12 cellular contexts compared by ENCODE assay signal in genomic region chr16:89576173-89577054, GRCh38. TPM values are rescaled to one million over a fixed set of nuclear protein-coding genes. Genes with fewer than 3 reads are reported as not detected.
DNase-seq lines count a peak whose midpoint lies in the region; ATAC-seq, FAIRE-seq and TF ChIP-seq lines count a peak whose summit lies in the region.
"Had no signal": no experiment of that assay in that cellular context is flagged by ENCODE, and none has a peak within 500 bp of the region (broad histone marks: within the 10 kb centered on the region; RNA-seq: fewer than 3 reads in every experiment).

No MANE protein-coding gene starts in this region.

- H3K4me3 ChIP-seq in AG09309 (ENCODE audit: control insufficient read depth, low read depth, low read length) (peak overlapping the region; percentile 41), HUES48 (ENCODE audit: low read depth, low read length) (peak overlapping the region; percentile 70), bronchial epithelial cell (ENCODE audit: low read depth, low read length) (peak overlapping the region; percentile 23), keratinocyte (ENCODE audit: control insufficient read depth in 2 of 3, extremely low read depth in 1 of 3, insufficient read depth in 2 of 3, low read depth in 1 of 3, low read length in 3 of 3) (peak overlapping the region in 2 of 3 experiments; percentile 29 to 44)

- no peak for ATAC-seq in GM21825 (IDR thresholded peaks at IDR 0.05; ENCODE audit: unreplicated experiment)

- H3K9me1 ChIP-seq in keratinocyte (ENCODE audit: control insufficient read depth, extremely low read depth, insufficient read depth, low read length) = no peaks in the 10 kb centered on the region

- H3K27me3 ChIP-seq in HUES48 (ENCODE audit: control insufficient read depth, insufficient read depth, low read length) (peaks cover 23% of the 10 kb centered on the region; the same call in 1 of the 2 replicates), bronchial epithelial cell (ENCODE audit: control insufficient read depth, insufficient read depth, low read length) (peaks cover 9% of the 10 kb centered on the region), keratinocyte (ENCODE audit: control insufficient read depth, extremely low read depth, insufficient read depth, low read length) (peaks cover 15% of the 10 kb centered on the region)

- H3K4me1 ChIP-seq in HUES48 (ENCODE audit: control insufficient read depth, insufficient read depth, low read length) (no peaks in the 10 kb centered on the region; the same call in 1 of the 2 replicates), keratinocyte (ENCODE audit: control insufficient read depth, extremely low read depth, insufficient read depth, low read length) (peaks cover 10% of the 10 kb centered on the region)

- dilution Hi-C loops in keratinocyte (cut with MboI; ENCODE audit: extremely low pct_ligation_motif_present, low sequenced_read_pairs) = no loop called here

- no peak overlapping the region for H2AFZ ChIP-seq in keratinocyte (ENCODE audit: control insufficient read depth, low read length)

- H3K36me3 ChIP-seq in HUES48 (ENCODE audit: control insufficient read depth, insufficient read depth, low read length) (peaks cover 26% of the 10 kb centered on the region), bronchial epithelial cell (ENCODE audit: control insufficient read depth, insufficient read depth, low read length) (no peaks in the 10 kb centered on the region), keratinocyte (ENCODE audit: control insufficient read depth in 2 of 2, extremely low read depth in 1 of 2, insufficient read depth in 2 of 2, low read length in 2 of 2) (peaks cover 0 to 2% of the 10 kb centered on the region in 2 experiments)

- TF ChIP-seq CTCF in AG09309 (IDR thresholded peaks at IDR 0.05; ENCODE audit: control insufficient read depth, insufficient read depth, low read depth, low read length, missing control alignments) (no peak), bronchial epithelial cell (IDR thresholded peaks at IDR 0.05; ENCODE audit: insufficient read depth, low read length, severe bottlenecking) (no peak), keratinocyte (optimal IDR thresholded peaks at IDR 0.05 in 1 of 3, IDR thresholded peaks at IDR 0.05 in 1 of 3, conservative IDR thresholded peaks at IDR 0.05 in 1 of 3; ENCODE audit: extremely low read depth in 1 of 3, insufficient read depth in 2 of 3, low read length in 3 of 3) (no peak), GM20000 (IDR thresholded peaks at IDR 0.05; ENCODE audit: extremely low read depth, missing control alignments) (no peak)

- peak overlapping the region; percentile 48 for H3K4me2 ChIP-seq in keratinocyte (ENCODE audit: control insufficient read depth, extremely low read depth, insufficient read depth, low read depth, low read length)

- FAIRE-seq in bronchial epithelial cell (lab: Jason Lieb, UNC) (no peak), keratinocyte (lab: Jason Lieb, UNC) (no peak)

- H3K9ac ChIP-seq in HUES48 (ENCODE audit: low read depth, low read length) (no peak overlapping the region), keratinocyte (ENCODE audit: control insufficient read depth, extremely low read depth, insufficient read depth, low read length) (no peak overlapping the region)

- H3K27ac ChIP-seq in HUES48 (ENCODE audit: low read depth, low read length) = no peak overlapping the region
- H3K27ac ChIP-seq in keratinocyte (ENCODE audit: control insufficient read depth, insufficient read depth, low read length) = no peak overlapping the region

- H3K9me3 ChIP-seq in HUES48 (ENCODE audit: control insufficient read depth, insufficient read depth, low read length) (peaks cover 4% of the 10 kb centered on the region; the same call in 1 of the 2 replicates), keratinocyte (ENCODE audit: control insufficient read depth, low read depth, low read length) (no peaks in the 10 kb centered on the region)

- no peaks in the 10 kb centered on the region for H3K79me2 ChIP-seq in keratinocyte (ENCODE audit: control insufficient read depth, insufficient read depth, low read length)

- DNase-seq in AG09309 (ENCODE audit: low read depth) (no peak), bronchial epithelial cell (ENCODE audit: low read depth) (no peak), keratinocyte (ENCODE audit: low read depth, low spot score) (no peak), kidney tubule cell (ENCODE audit: low spot score) (no peak), DMS 273 treated with DMSO at 0.1 percent for 48 hours (lab: John Stamatoyannopoulos, UW) (no peak), GM20000 (ENCODE audit: low spot score) (no peak)
- DNase-seq: activated CD4-positive, alpha-beta T cell treated with anti-CD3 and anti-CD28 coated beads for 48 hours; CD4-positive, CD25-positive, alpha-beta regulatory T cell; NCI-H1417 treated with DMSO at 0.1 percent for 48 hours had no signal

- no peaks in the 10 kb centered on the region for H4K20me1 ChIP-seq in keratinocyte (ENCODE audit: control insufficient read depth, extremely low read depth, insufficient read depth, low read length)

RNA-seq across cellular contexts. Expression of gene CPNE7, which starts 0.9 kb away (rescaled TPM):
- 0.38 and 1.1 TPM in 2 replicates for total RNA-seq in bronchial epithelial cell
- polyA plus RNA-seq in keratinocyte = 6.2 to 12.4 TPM (median 9.1 TPM) in 3 replicates
- polyA plus RNA-seq in keratinocyte (2011; ENCODE audit: low read depth) = 22.3 TPM
- polyA plus RNA-seq in keratinocyte (2011; cell fraction: cytosol; rRNA removed) = 1.8 and 3.4 TPM in 2 replicates
- 124 and 133 TPM in 2 replicates for polyA plus RNA-seq in keratinocyte (2011; cell fraction: nucleus; rRNA removed)
- 3.5 and 8.3 TPM in 2 replicates for polyA plus RNA-seq in keratinocyte (2012; ENCODE audit: low replicate concordance)
- 2.6 to 4.3 TPM (median 3.0 TPM) in 3 replicates for polyA minus RNA-seq in keratinocyte
- polyA minus RNA-seq in keratinocyte (2011; cell fraction: cytosol; rRNA and poly(A)+ RNA removed) = 6.7 TPM
- polyA minus RNA-seq in keratinocyte (2011; cell fraction: nucleus; rRNA and poly(A)+ RNA removed) = 12.8 and 13.6 TPM in 2 replicates

RNA-seq across cellular contexts. Expression of gene RPL13, which starts 15.9 kb away (rescaled TPM):
- 4,140 and 4,913 TPM in 2 replicates for total RNA-seq in bronchial epithelial cell
- 1,741 to 3,736 TPM (median 2,095 TPM) in 3 replicates for polyA plus RNA-seq in keratinocyte
- 556 TPM for polyA plus RNA-seq in keratinocyte (2011; ENCODE audit: low read depth)
- polyA plus RNA-seq in keratinocyte (2011; cell fraction: cytosol; rRNA removed) = 1,111 and 3,827 TPM in 2 replicates
- 583 and 788 TPM in 2 replicates for polyA plus RNA-seq in keratinocyte (2011; cell fraction: nucleus; rRNA removed)
- polyA plus RNA-seq in keratinocyte (2012; ENCODE audit: low replicate concordance) = 2,804 and 3,239 TPM in 2 replicates
- 563 to 886 TPM (median 708 TPM) in 3 replicates for polyA minus RNA-seq in keratinocyte
- polyA minus RNA-seq in keratinocyte (2011; cell fraction: cytosol; rRNA and poly(A)+ RNA removed) = 5,316 TPM
- polyA minus RNA-seq in keratinocyte (2011; cell fraction: nucleus; rRNA and poly(A)+ RNA removed) = 452 and 678 TPM in 2 replicates

RNA-seq across cellular contexts. Expression of gene DPEP1, which starts 37.0 kb away (rescaled TPM):
- 0.26 TPM in 1 of 2 replicates, not detected in the other for total RNA-seq in bronchial epithelial cell
- polyA plus RNA-seq in keratinocyte = 0.09 to 0.13 TPM in 2 of 3 replicates, not detected in the other
- not detected for polyA plus RNA-seq in keratinocyte (2011; ENCODE audit: low read depth)
- polyA plus RNA-seq in keratinocyte (2011; cell fraction: cytosol; rRNA removed) = not detected in 2 replicates
- polyA plus RNA-seq in keratinocyte (2011; cell fraction: nucleus; rRNA removed) = not detected in 2 replicates
- not detected in 2 replicates for polyA plus RNA-seq in keratinocyte (2012; ENCODE audit: low replicate concordance)
- polyA minus RNA-seq in keratinocyte = not detected in 3 replicates
- not detected for polyA minus RNA-seq in keratinocyte (2011; cell fraction: cytosol; rRNA and poly(A)+ RNA removed)
- polyA minus RNA-seq in keratinocyte (2011; cell fraction: nucleus; rRNA and poly(A)+ RNA removed) = not detected in 2 replicates
- total RNA-seq: activated naive CD4-positive, alpha-beta T cell treated with anti-CD3 and anti-CD28 coated beads, Interleukin-2, amount 50 U/mL, for 72 hours; CD4-positive, CD25-positive, alpha-beta regulatory T cell had no signal
- polyA plus RNA-seq: CD4-positive, CD25-positive, alpha-beta regulatory T cell had no signal
